In genomic region chr13:45179428-45179827, GRCh38 we compare ENCODE assay signal across 1 cellular context.
TF ChIP-seq lines count a peak whose summit lies in the region.

No MANE protein-coding gene starts in this region.

TF ChIP-seq in HepG2, 621 proteins besides CTCF, POLR2A, EP300 and RAD21 (continued from another document):
- TF ChIP-seq ZBTB21 (CRISPR knock-in tag; IDR thresholded peaks at IDR 0.05) (no peak), KLF9 (CRISPR knock-in tag; IDR thresholded peaks at IDR 0.05; ENCODE audit: low read depth) (no peak), CREB1 (IDR thresholded peaks at IDR 0.05) (no peak), CREB1 (CRISPR knock-in tag; IDR thresholded peaks at IDR 0.05) (no peak), TSC22D2 (CRISPR knock-in tag; IDR thresholded peaks at IDR 0.05; ENCODE audit: borderline replicate concordance) (no peak), ASH2L (IDR thresholded peaks at IDR 0.05; ENCODE audit: insufficient read length, low read depth, low read length) (peak; percentile 23), HNF4G (IDR thresholded peaks at IDR 0.05; ENCODE audit: borderline replicate concordance, low read depth, low read length) (peak; percentile 66), HNF4G (CRISPR knock-in tag; IDR thresholded peaks at IDR 0.05; ENCODE audit: borderline replicate concordance, low read depth) (no peak), ZNF230 (CRISPR knock-in tag; IDR thresholded peaks at IDR 0.05) (no peak), ZFP37 (CRISPR knock-in tag; IDR thresholded peaks at IDR 0.05; ENCODE audit: borderline replicate concordance) (no peak), CCAR2 (optimal IDR thresholded peaks at IDR 0.05; ENCODE audit: low read depth, low read length) (no peak), RBM39 (IDR thresholded peaks at IDR 0.05; ENCODE audit: low read depth, low read length, poor library complexity, severe bottlenecking) (no peak), POGZ (CRISPR knock-in tag; IDR thresholded peaks at IDR 0.05) (peak; percentile 64), NCOR1 (IDR thresholded peaks at IDR 0.05; ENCODE audit: borderline replicate concordance, low read length) (peak; percentile 61; the same call in 1 of the 2 replicates), HNF4A (CRISPR knock-in tag; IDR thresholded peaks at IDR 0.05) (peak; percentile 84), ATF7 (IDR thresholded peaks at IDR 0.05) (no peak), ATF7 (CRISPR knock-in tag; IDR thresholded peaks at IDR 0.05) (no peak), ZNF441 (CRISPR knock-in tag; IDR thresholded peaks at IDR 0.05; ENCODE audit: borderline replicate concordance) (no peak), TFDP1 (CRISPR knock-in tag; IDR thresholded peaks at IDR 0.05; ENCODE audit: borderline replicate concordance) (no peak), SMYD3 (CRISPR knock-in tag; IDR thresholded peaks at IDR 0.05) (no peak), ZFAT (CRISPR knock-in tag; conservative IDR thresholded peaks at IDR 0.05) (no peak), ZNF563 (CRISPR knock-in tag; IDR thresholded peaks at IDR 0.05) (no peak), EZH2 (conservative IDR thresholded peaks at IDR 0.05; ENCODE audit: low read depth, low read length) (no peak), EHMT2 (IDR thresholded peaks at IDR 0.05; ENCODE audit: borderline replicate concordance, low read depth, low read length) (peak; percentile 66; the same call in 1 of the 2 replicates), ELF3 (CRISPR knock-in tag; IDR thresholded peaks at IDR 0.05) (0 out of 2 replicates have a peak, but pooled peaks have one; percentile 33), MIXL1 (CRISPR knock-in tag; IDR thresholded peaks at IDR 0.05) (0 out of 2 replicates have a peak, but pooled peaks have one; percentile 23), SRF (IDR thresholded peaks at IDR 0.05; ENCODE audit: low read depth, low read length) (peak; percentile 85), ARID5B (CRISPR knock-in tag; IDR thresholded peaks at IDR 0.05) (peak; percentile 22; the same call in 1 of the 2 replicates), GATAD1 (CRISPR knock-in tag; IDR thresholded peaks at IDR 0.05) (no peak), NFATC3 (CRISPR knock-in tag; IDR thresholded peaks at IDR 0.05) (no peak), GATAD2A (CRISPR knock-in tag; IDR thresholded peaks at IDR 0.05) (0 out of 2 replicates have a peak, but pooled peaks have one; percentile 27), ZNF574 (CRISPR knock-in tag; IDR thresholded peaks at IDR 0.05) (no peak), PAXIP1 (CRISPR knock-in tag; conservative IDR thresholded peaks at IDR 0.05) (peak; percentile 30; the same call in 1 of the 2 replicates), ZEB1 (IDR thresholded peaks at IDR 0.05; ENCODE audit: insufficient replicate concordance, low read depth) (no peak), ZNF644 (CRISPR knock-in tag; IDR thresholded peaks at IDR 0.05; ENCODE audit: low read depth) (peak; percentile 73), ZMYM4 (CRISPR knock-in tag; IDR thresholded peaks at IDR 0.05) (no peak), ZNF672 (CRISPR knock-in tag; IDR thresholded peaks at IDR 0.05) (no peak)
- TF ChIP-seq, protein P1, sequence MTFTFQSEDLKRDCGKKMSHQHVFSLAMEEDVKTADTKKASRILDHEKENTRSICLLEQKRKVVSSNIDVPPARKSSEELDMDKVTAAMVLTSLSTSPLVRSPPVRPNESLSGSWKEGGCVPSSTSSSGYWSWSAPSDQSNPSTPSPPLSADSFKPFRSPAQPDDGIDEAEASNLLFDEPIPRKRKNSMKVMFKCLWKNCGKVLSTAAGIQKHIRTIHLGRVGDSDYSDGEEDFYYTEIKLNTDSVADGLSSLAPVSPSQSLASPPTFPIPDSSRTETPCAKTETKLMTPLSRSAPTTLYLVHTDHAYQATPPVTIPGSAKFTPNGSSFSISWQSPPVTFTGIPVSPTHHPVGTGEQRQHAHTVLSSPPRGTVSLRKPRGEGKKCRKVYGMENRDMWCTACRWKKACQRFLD (CRISPR knock-in tag; IDR thresholded peaks at IDR 0.05; ENCODE audit: borderline replicate concordance): no peak
- TF ChIP-seq, protein P2, sequence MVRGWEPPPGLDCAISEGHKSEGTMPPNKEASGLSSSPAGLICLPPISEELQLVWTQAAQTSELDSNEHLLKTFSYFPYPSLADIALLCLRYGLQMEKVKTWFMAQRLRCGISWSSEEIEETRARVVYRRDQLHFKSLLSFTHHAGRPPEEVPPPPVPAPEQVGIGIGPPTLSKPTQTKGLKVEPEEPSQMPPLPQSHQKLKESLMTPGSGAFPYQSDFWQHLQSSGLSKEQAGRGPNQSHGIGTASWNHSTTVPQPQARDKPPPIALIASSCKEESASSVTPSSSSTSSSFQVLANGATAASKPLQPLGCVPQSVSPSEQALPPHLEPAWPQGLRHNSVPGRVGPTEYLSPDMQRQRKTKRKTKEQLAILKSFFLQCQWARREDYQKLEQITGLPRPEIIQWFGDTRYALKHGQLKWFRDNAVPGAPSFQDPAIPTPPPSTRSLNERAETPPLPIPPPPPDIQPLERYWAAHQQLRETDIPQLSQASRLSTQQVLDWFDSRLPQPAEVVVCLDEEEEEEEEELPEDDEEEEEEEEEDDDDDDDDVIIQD (CRISPR knock-in tag; IDR thresholded peaks at IDR 0.05; ENCODE audit: low read depth): peak; percentile 78; the same call in 1 of the 2 replicates
- TF ChIP-seq, protein P3, sequence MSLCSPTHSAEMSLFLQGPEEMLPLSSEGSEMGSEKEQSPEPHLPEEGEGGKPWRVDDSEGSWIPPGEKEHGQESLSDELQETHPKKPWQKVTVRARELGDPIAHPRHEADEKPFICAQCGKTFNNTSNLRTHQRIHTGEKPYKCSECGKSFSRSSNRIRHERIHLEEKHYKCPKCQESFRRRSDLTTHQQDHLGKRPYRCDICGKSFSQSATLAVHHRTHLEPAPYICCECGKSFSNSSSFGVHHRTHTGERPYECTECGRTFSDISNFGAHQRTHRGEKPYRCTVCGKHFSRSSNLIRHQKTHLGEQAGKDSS (CRISPR knock-in tag; IDR thresholded peaks at IDR 0.05; ENCODE audit: borderline replicate concordance, low read depth): no peak
- TF ChIP-seq, protein P4, sequence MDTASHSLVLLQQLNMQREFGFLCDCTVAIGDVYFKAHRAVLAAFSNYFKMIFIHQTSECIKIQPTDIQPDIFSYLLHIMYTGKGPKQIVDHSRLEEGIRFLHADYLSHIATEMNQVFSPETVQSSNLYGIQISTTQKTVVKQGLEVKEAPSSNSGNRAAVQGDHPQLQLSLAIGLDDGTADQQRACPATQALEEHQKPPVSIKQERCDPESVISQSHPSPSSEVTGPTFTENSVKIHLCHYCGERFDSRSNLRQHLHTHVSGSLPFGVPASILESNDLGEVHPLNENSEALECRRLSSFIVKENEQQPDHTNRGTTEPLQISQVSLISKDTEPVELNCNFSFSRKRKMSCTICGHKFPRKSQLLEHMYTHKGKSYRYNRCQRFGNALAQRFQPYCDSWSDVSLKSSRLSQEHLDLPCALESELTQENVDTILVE (CRISPR knock-in tag; IDR thresholded peaks at IDR 0.05): no peak
